27 cellular contexts compared by ENCODE assay signal in the genomic region with DNA sequence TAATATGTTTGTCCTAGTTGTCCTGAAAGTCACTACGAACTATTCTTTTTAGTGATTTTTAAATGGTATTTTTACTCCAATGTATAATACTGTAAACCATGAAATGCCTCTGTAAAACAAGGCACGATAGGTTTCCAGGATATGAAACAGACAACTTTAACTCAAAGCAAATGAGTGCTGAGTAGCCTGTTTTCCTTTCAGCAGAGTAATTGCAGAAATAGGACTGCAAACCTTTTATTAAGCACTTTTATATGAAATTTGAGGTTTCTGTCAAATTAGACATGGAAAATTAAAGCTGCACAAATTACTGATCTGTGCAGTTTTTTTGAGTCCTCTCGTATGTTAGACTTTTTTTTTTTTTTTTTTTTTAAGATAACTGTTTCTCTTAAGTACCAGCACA.
"Had no signal": no experiment of that assay in that cellular context is flagged by ENCODE, and none has a peak within 500 bp of the region (broad histone marks: within the 10 kb centered on the region; RNA-seq: fewer than 3 reads in every experiment).

No MANE protein-coding gene starts in this region.

- H3K4me1 ChIP-seq: colonic mucosa had no signal

- H3K9me3 ChIP-seq: ascending aorta, colonic mucosa, heart left ventricle, left ventricle myocardium inferior, mucosa of descending colon, spleen, testis, transverse colon had no signal

- H3K36me3 ChIP-seq: ascending aorta, cardiac muscle cell, colonic mucosa, left ventricle myocardium inferior, spleen, transverse colon had no signal

- DNase-seq: activated CD4-positive, alpha-beta memory T cell treated with anti-CD3 and anti-CD28 coated beads for 36 hours; activated CD4-positive, alpha-beta T cell treated with anti-CD3 and anti-CD28 coated beads, Interleukin-2, amount 10 ng/mL, durations not matched to agents 24 days and 14 days; activated CD4-positive, CD25-positive, alpha-beta regulatory T cell treated with anti-CD3 and anti-CD28 coated beads, Interleukin-2, amount 50 U/mL, for 72 hours; activated CD8-positive, alpha-beta memory T cell treated with anti-CD3 and anti-CD28 coated beads, Interleukin-2, amount 50 U/mL, for 4 hours; activated gamma-delta T cell; activated naive CD4-positive, alpha-beta T cell treated with anti-CD3 and anti-CD28 coated beads, Interleukin-2, amount 10 ng/mL, durations not matched to agents 7 days and 5 days; activated naive CD8-positive, alpha-beta T cell treated with anti-CD3 and anti-CD28 coated beads, Interleukin-2, amount 10 ng/mL, durations not matched to agents 7 days and 5 days; activated T-cell treated with anti-CD3 and anti-CD28 coated beads, Interleukin-2, amount 50 U/mL, for 1 hour; cerebellar nuclear complex; colonic mucosa; effector CD8-positive, alpha-beta T cell; foreskin fibroblast; heart left ventricle; left ventricle myocardium inferior; mucosa of descending colon; posterior cingulate gyrus; right cardiac atrium; spleen; stimulated activated naive CD4-positive, alpha-beta T cell; T1000; testis; transverse colon had no signal

- FAIRE-seq: endothelial cell of umbilical vein had no signal

- H3K27ac ChIP-seq: ascending aorta, cardiac muscle cell, colonic mucosa, spleen, testis, transverse colon had no signal

- H3K4me3 ChIP-seq: ascending aorta, cardiac muscle cell, colonic mucosa, heart left ventricle, left ventricle myocardium inferior, lung, mucosa of descending colon, spleen, testis, transverse colon had no signal

- ATAC-seq: heart left ventricle; mucosa of descending colon; natural killer cell treated with Interleukin-12 subunit alpha and Interleukin-12 subunit beta and Interleukin-15 and Interleukin-18, amount 100 ng/mL, for 72 hours; right cardiac atrium had no signal

- H3K27me3 ChIP-seq: ascending aorta, cardiac muscle cell, colonic mucosa, heart left ventricle, spleen, testis, transverse colon had no signal
